In the genomic region with DNA sequence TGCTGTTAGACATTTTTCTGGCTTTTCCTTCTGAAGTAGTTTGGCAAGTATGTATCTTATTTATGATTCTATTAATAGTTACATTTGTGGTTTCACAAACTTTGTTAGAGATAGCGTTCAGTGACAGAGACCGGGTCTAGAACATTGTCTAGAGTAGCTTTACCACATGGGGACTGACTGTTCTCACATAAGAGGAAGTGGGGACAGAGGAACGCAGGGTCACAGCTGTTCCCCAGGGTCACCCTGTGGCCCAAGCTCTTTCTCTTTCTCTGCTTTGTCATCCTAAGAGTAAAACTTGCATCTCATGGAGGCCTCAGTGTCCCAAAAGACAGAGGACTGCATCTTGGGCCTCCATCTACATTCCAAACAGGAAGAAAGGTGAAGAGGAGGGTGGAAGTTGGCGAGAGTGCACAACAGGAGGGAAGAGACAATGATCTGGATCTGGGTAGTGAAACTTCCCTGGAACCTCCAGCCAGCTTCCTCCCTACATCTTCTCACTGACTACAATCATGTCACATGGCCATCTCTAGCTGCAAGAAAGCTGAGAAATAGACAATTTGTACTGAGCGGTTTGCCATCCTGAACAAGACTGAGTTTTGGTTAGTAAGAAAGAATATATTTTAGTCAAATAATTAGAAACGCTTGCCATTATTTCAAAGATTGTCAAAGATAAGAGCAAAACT, we compare ENCODE assay signal across 10 cellular contexts.
DNase-seq lines count a peak whose midpoint lies in the region; ATAC-seq lines count a peak whose summit lies in the region.
"Had no signal": no experiment of that assay in that cellular context is flagged by ENCODE, and none has a peak within 500 bp of the region (broad histone marks: within the 10 kb centered on the region; RNA-seq: fewer than 3 reads in every experiment).

No MANE protein-coding gene starts in this region.

- H3K79me2 ChIP-seq in trophoblast cell (ENCODE audit: control insufficient read depth, insufficient read depth, low read length, poor library complexity), result no peaks in the 10 kb centered on the region

- H3K4me3 ChIP-seq in BLaER1 treated with 17β-estradiol and CSF1 and Interleukin-3, amounts not matched to agents 10 nM and 100 nM, result no peak overlapping the region; a peak in 1 of 20 replicates
- no peak overlapping the region for H3K4me3 ChIP-seq in trophoblast cell (ENCODE audit: low read depth, low read length)

- H4K91ac ChIP-seq in trophoblast cell (ENCODE audit: low read depth, low read length), result no peak overlapping the region

- H4K12ac ChIP-seq in trophoblast cell (ENCODE audit: low read depth, low read length), result no peak overlapping the region

- H2BK12ac ChIP-seq in trophoblast cell (ENCODE audit: low read length), result no peak overlapping the region

- no peaks in the 10 kb centered on the region for H4K20me1 ChIP-seq in BLaER1 treated with 17β-estradiol and CSF1 and Interleukin-3, amounts not matched to agents 10 nM and 100 nM

- peaks cover 25 to 37% (median 30%) of the 10 kb centered on the region in 11 experiments for H3K9me3 ChIP-seq in BLaER1 treated with 17β-estradiol and CSF1 and Interleukin-3, amounts not matched to agents 10 nM and 100 nM (replicated peaks in 1 of 11)
- H3K9me3 ChIP-seq in trophoblast cell (ENCODE audit: insufficient read depth, low read depth, low read length), result no peaks in the 10 kb centered on the region

- H3K9ac ChIP-seq in BLaER1 treated with 17β-estradiol and CSF1 and Interleukin-3, amounts not matched to agents 10 nM and 100 nM, result peak overlapping the region in 10 of 11 experiments; percentile 15 to 63 (median 47); a peak in 15 of 22 replicates
- no peak overlapping the region for H3K9ac ChIP-seq in trophoblast cell (ENCODE audit: low read length)

- WGBS in trophoblast cell (ENCODE audit: extremely low coverage, insufficient coverage, insufficient read length), result no CpG with 5 or more reads among the region's 6 CpGs

- H3K36me3 ChIP-seq in BLaER1 treated with 17β-estradiol and CSF1 and Interleukin-3, amounts not matched to agents 10 nM and 100 nM, result 0 out of 22 replicates have a peak, but pooled peaks cover 0 to 4% (median 0%) of the 10 kb centered on the region in 11 experiments
- no peaks in the 10 kb centered on the region for H3K36me3 ChIP-seq in trophoblast cell (ENCODE audit: control insufficient read depth in 1 of 2, insufficient read depth in 2 of 2, low read length in 2 of 2)

- ATAC-seq in GM19372 (IDR thresholded peaks at IDR 0.05; ENCODE audit: low read depth, unreplicated experiment) (peak; percentile 96), HG02973 (IDR thresholded peaks at IDR 0.05; ENCODE audit: unreplicated experiment) (peak; percentile 99)

- H3K27ac ChIP-seq in BLaER1 treated with 17β-estradiol and CSF1 and Interleukin-3, amounts not matched to agents 10 nM and 100 nM, result peak overlapping the region; percentile 37 to 81 (median 71); a peak in 21 of 22 replicates
- no peak overlapping the region for H3K27ac ChIP-seq in trophoblast cell (ENCODE audit: low read depth, low read length)

- H3K4me1 ChIP-seq in BLaER1 treated with 17β-estradiol and CSF1 and Interleukin-3, amounts not matched to agents 10 nM and 100 nM, result peaks cover 9 to 15% (median 14%) of the 10 kb centered on the region in 10 experiments
- H3K4me1 ChIP-seq in trophoblast cell (ENCODE audit: control insufficient read depth in 1 of 2, insufficient read depth in 2 of 2, low read length in 2 of 2), result peaks cover 0 to 2% of the 10 kb centered on the region in 2 experiments

- H3K18ac ChIP-seq in trophoblast cell (ENCODE audit: low read length), result no peak overlapping the region

- H4K8ac ChIP-seq in trophoblast cell (ENCODE audit: low read depth, low read length), result no peak overlapping the region

- peak; percentile 67 for DNase-seq in OCI-M1 (lab: John Stamatoyannopoulos, UW)
- DNase-seq in trophoblast cell, result no peak
- DNase-seq in HK-2 (ENCODE audit: unreplicated experiment), result no peak
- no peak for DNase-seq in OCI-M2 (lab: John Stamatoyannopoulos, UW; ENCODE audit: unreplicated experiment)
- DNase-seq in SHP77 (lab: John Stamatoyannopoulos, UW), result no peak
- DNase-seq: activated CD4-positive, CD25-positive, alpha-beta regulatory T cell; NCI-H82 had no signal

- H3K79me1 ChIP-seq in trophoblast cell (ENCODE audit: low read length), result no peaks in the 10 kb centered on the region

- no peak overlapping the region for H3K14ac ChIP-seq in trophoblast cell (ENCODE audit: low read length)

- no peak overlapping the region for H2AK5ac ChIP-seq in trophoblast cell (ENCODE audit: low read length)

- H3K27me3 ChIP-seq in BLaER1 treated with 17β-estradiol and CSF1 and Interleukin-3, amounts not matched to agents 10 nM and 100 nM, result no peaks in the 10 kb centered on the region
- H3K27me3 ChIP-seq in trophoblast cell (ENCODE audit: insufficient read depth, low read length), result no peaks in the 10 kb centered on the region

- H3K4me2 ChIP-seq in BLaER1 treated with 17β-estradiol and CSF1 and Interleukin-3, amounts not matched to agents 10 nM and 100 nM, result peak overlapping the region; percentile 42 to 78 (median 60); a peak in 20 of 22 replicates
- no peak overlapping the region for H3K4me2 ChIP-seq in trophoblast cell (ENCODE audit: low read length)

- no peak overlapping the region for H2AFZ ChIP-seq in trophoblast cell (ENCODE audit: insufficient read depth, low read length, poor library complexity)

- no peak overlapping the region for H2BK120ac ChIP-seq in trophoblast cell (ENCODE audit: insufficient read depth, low read length, poor library complexity)

- no peak overlapping the region for H3K23ac ChIP-seq in trophoblast cell (ENCODE audit: low read length)

- H3K4ac ChIP-seq in trophoblast cell (ENCODE audit: low read depth, low read length), result no peak overlapping the region

- H2BK5ac ChIP-seq in trophoblast cell (ENCODE audit: low read depth, low read length, poor library complexity), result no peak overlapping the region
